8 cellular contexts compared by ENCODE assay signal in genomic region chr12:64672925-64673409, GRCh38.
DNase-seq lines count a peak whose midpoint lies in the region; ATAC-seq and FAIRE-seq lines count a peak whose summit lies in the region.

No MANE protein-coding gene starts in this region.

- H3K4me3 Mint-ChIP-seq in activated T-helper 17 cell treated with anti-CD3 and anti-CD28 coated beads, Interleukin-2, amount 50 U/mL, for 72 hours: peak overlapping the region; percentile 86
- H3K4me3 Mint-ChIP-seq in immature natural killer cell: peak overlapping the region; percentile 53 to 92 (median 76)

- peak overlapping the region; percentile 93 for H3K27ac Mint-ChIP-seq in activated T-helper 17 cell treated with anti-CD3 and anti-CD28 coated beads, Interleukin-2, amount 50 U/mL, for 72 hours
- peak overlapping the region; percentile 95 to 100 (median 99) for H3K27ac Mint-ChIP-seq in immature natural killer cell

- no peak for ATAC-seq in activated T-helper 17 cell treated with anti-CD3 and anti-CD28 coated beads, Interleukin-2, amount 50 U/mL, for 72 hours (replicated peaks)
- no peak for ATAC-seq in HG03378 (IDR thresholded peaks at IDR 0.05; ENCODE audit: unreplicated experiment)

- no peaks in the 10 kb centered on the region for H3K9me3 Mint-ChIP-seq in activated T-helper 17 cell treated with anti-CD3 and anti-CD28 coated beads, Interleukin-2, amount 50 U/mL, for 72 hours
- no peaks in the 10 kb centered on the region for H3K9me3 Mint-ChIP-seq in immature natural killer cell

- no peaks in the 10 kb centered on the region for H3K36me3 Mint-ChIP-seq in activated T-helper 17 cell treated with anti-CD3 and anti-CD28 coated beads, Interleukin-2, amount 50 U/mL, for 72 hours (ENCODE audit: low read depth)
- peaks cover 0 to 5% (median 0%) of the 10 kb centered on the region in 3 donors for H3K36me3 Mint-ChIP-seq in immature natural killer cell

- intact Hi-C loops in head of caudate nucleus (cut with DNase I): no loop called here

- H3K27me3 Mint-ChIP-seq in activated T-helper 17 cell treated with anti-CD3 and anti-CD28 coated beads, Interleukin-2, amount 50 U/mL, for 72 hours: no peaks in the 10 kb centered on the region
- peaks cover 7 to 34% (median 23%) of the 10 kb centered on the region in 3 donors for H3K27me3 Mint-ChIP-seq in immature natural killer cell (ENCODE audit: low read depth in 3 of 3)

- FAIRE-seq in urothelium cell line (lab: Jason Lieb, UNC): no peak

- peak; percentile 75 for DNase-seq in H4 (ENCODE audit: low spot score)
- peak; percentile 87 for DNase-seq in NCI-H2196 (lab: John Stamatoyannopoulos, UW; ENCODE audit: unreplicated experiment)
- no peak for DNase-seq in immature natural killer cell
- DNase-seq in urothelium cell line (ENCODE audit: low spot score): peak; percentile 47
- DNase-seq in head of caudate nucleus: no peak
- no peak for DNase-seq in mesenteric fat pad (ENCODE audit: low spot score)

- H3K4me1 Mint-ChIP-seq in activated T-helper 17 cell treated with anti-CD3 and anti-CD28 coated beads, Interleukin-2, amount 50 U/mL, for 72 hours: peaks cover 65% of the 10 kb centered on the region
- H3K4me1 Mint-ChIP-seq in immature natural killer cell: peaks cover 92 to 96% of the 10 kb centered on the region in 2 donors

Comparison
In these comparisons a context has a peak if more than half of its experiments do, and no peak if none do; other contexts are left out.
1. DNase-seq: peak in H4 (single experiment), NCI-H2196 (single experiment) and urothelium cell line (single experiment); none in immature natural killer cell (0 of 3), head of caudate nucleus (0 of 42) and mesenteric fat pad (single experiment).